ENCODE assay signal across 8 cellular contexts in the genomic region with DNA sequence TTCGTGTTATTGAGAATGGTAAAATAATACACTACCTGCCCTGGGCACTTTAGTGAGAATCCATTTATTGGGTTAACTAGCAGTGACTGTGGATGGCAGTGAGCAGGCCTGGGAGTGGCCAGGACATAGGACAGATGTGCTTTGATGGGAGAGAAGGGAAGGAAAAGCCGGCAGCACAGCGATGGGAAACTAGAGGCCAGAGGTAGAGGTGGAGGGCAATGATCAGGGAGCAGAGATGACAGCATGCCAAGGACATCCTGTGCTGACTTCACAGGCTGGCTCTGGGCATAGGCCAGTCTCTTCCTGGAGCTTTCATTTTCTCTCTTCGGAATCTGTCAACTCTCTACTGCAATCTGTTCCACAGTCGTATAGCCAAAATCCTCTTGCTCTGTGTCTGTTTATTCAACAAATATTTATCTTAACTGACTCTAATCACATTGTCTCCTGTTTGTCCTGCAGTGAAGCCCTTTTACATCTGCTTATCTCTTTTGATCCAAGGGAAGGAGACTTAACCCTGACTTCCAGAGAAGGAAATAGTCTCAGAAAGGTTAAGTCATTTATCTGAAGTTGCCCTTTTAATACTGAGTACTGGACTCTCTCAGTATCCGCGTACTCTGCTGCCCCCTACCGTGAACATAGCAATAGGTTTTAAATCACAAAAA. TPM values are rescaled to one million over a fixed set of nuclear protein-coding genes. Genes with fewer than 3 reads are reported as not detected.
DNase-seq lines count a peak whose midpoint lies in the region; ATAC-seq, FAIRE-seq and TF ChIP-seq lines count a peak whose summit lies in the region.

No MANE protein-coding gene starts in this region.

- no peaks in the 10 kb centered on the region for H3K36me3 Mint-ChIP-seq in activated T-helper 2 cell treated with anti-CD3 and anti-CD28 coated beads, Interferon-gamma antibody, Interleukin-2, Interleukin-4, amounts not matched to agents 10 μg/mL and 5 μg/mL and 100 μg/mL, durations not matched to agents 14 hours and 24 hours and 36 hours (ENCODE audit: low read depth)
- H3K36me3 Mint-ChIP-seq in neural progenitor cell, result no peaks in the 10 kb centered on the region

- no peak for FAIRE-seq in D721Med (lab: Jason Lieb, UNC)

- peaks cover 4% of the 10 kb centered on the region for H3K9me3 Mint-ChIP-seq in activated T-helper 2 cell treated with anti-CD3 and anti-CD28 coated beads, Interferon-gamma antibody, Interleukin-2, Interleukin-4, amounts not matched to agents 10 μg/mL and 5 μg/mL and 100 μg/mL, durations not matched to agents 14 hours and 24 hours and 36 hours
- peaks cover 3% of the 10 kb centered on the region for H3K9me3 Mint-ChIP-seq in neural progenitor cell

- H2AFZ ChIP-seq in neural progenitor cell (replicated peaks), result no peak overlapping the region

- H3K36me3 ChIP-seq in RWPE2 (ENCODE audit: low read depth) (no peaks in the 10 kb centered on the region), neural progenitor cell (no peaks in the 10 kb centered on the region)

- intact Hi-C loops in activated T-helper 2 cell treated with anti-CD3 and anti-CD28 coated beads, Interferon-gamma antibody, Interleukin-2, Interleukin-4, amounts not matched to agents 10 μg/mL and 5 μg/mL and 100 μg/mL, durations not matched to agents 14 hours and 24 hours and 36 hours (cut with micrococcal nuclease), result loop anchor here (1.0 kb wide), 3 partner anchors 63 to 334 kb away; no protein-coding TSS in a partner anchor

- H3K4me2 ChIP-seq in neural progenitor cell, result no peak overlapping the region

- H3K4me1 ChIP-seq in RWPE2 (ENCODE audit: insufficient read depth, poor library complexity, severe bottlenecking), result no peaks in the 10 kb centered on the region
- H3K4me1 ChIP-seq in neural progenitor cell, result no peaks in the 10 kb centered on the region

- H3K4me3 Mint-ChIP-seq in activated T-helper 2 cell treated with anti-CD3 and anti-CD28 coated beads, Interferon-gamma antibody, Interleukin-2, Interleukin-4, amounts not matched to agents 10 μg/mL and 5 μg/mL and 100 μg/mL, durations not matched to agents 14 hours and 24 hours and 36 hours (ENCODE audit: low read depth), result no peak overlapping the region
- H3K4me3 Mint-ChIP-seq in neural progenitor cell, result no peak overlapping the region

- peaks cover 6% of the 10 kb centered on the region for H3F3A ChIP-seq in neural progenitor cell (ENCODE audit: low read depth)

- no peaks in the 10 kb centered on the region for H3K79me2 ChIP-seq in neural progenitor cell (ENCODE audit: low read depth)

- TF ChIP-seq CTCF in D721Med (IDR thresholded peaks at IDR 0.05; ENCODE audit: insufficient read depth, missing control alignments) (peak; percentile 97), LNCAP (IDR thresholded peaks at IDR 0.05) (peak; percentile 85), RWPE2 (IDR thresholded peaks at IDR 0.05; ENCODE audit: poor library complexity, severe bottlenecking) (peak; percentile 100), neural progenitor cell (IDR thresholded peaks at IDR 0.05) (peak; percentile 87)

- H3K27ac Mint-ChIP-seq in activated T-helper 2 cell treated with anti-CD3 and anti-CD28 coated beads, Interferon-gamma antibody, Interleukin-2, Interleukin-4, amounts not matched to agents 10 μg/mL and 5 μg/mL and 100 μg/mL, durations not matched to agents 14 hours and 24 hours and 36 hours, result no peak overlapping the region
- no peak overlapping the region for H3K27ac Mint-ChIP-seq in neural progenitor cell

- no peak overlapping the region for H3K9ac ChIP-seq in neural progenitor cell

- no peaks in the 10 kb centered on the region for H3K27me3 Mint-ChIP-seq in activated T-helper 2 cell treated with anti-CD3 and anti-CD28 coated beads, Interferon-gamma antibody, Interleukin-2, Interleukin-4, amounts not matched to agents 10 μg/mL and 5 μg/mL and 100 μg/mL, durations not matched to agents 14 hours and 24 hours and 36 hours (ENCODE audit: low read depth)
- no peaks in the 10 kb centered on the region for H3K27me3 Mint-ChIP-seq in neural progenitor cell (ENCODE audit: insufficient read depth, low read depth)

- DNase-seq in D721Med (ENCODE audit: insufficient read length, low spot score) (no peak), RWPE2 (ENCODE audit: low spot score) (peak; percentile 91), fibroblast of the conjunctiva (ENCODE audit: low read depth) (peak; percentile 72), neural progenitor cell (ENCODE audit: low spot score) (peak; percentile 85)
- peak; percentile 63 for DNase-seq in activated T-helper 2 cell treated with anti-CD3 and anti-CD28 coated beads, Interferon-gamma antibody, Interleukin-2, Interleukin-4, amounts not matched to agents 10 μg/mL and 5 μg/mL and 100 μg/mL, durations not matched to agents 14 hours and 24 hours and 36 hours (ENCODE audit: low spot score)
- peak; percentile 86 for DNase-seq in stimulated activated naive CD8-positive, alpha-beta T cell treated with anti-CD3 and anti-CD28 coated beads, Interleukin-15, Interleukin-2, amounts not matched to agents 100 U/mL and 50 U/mL, for 24 hours

- H3K27ac ChIP-seq in RWPE2 (ENCODE audit: poor library complexity, severe bottlenecking) (peak overlapping the region; percentile 2), neural progenitor cell (no peak overlapping the region)

- no peaks in the 10 kb centered on the region for H3K27me3 ChIP-seq in RWPE2 (ENCODE audit: insufficient read depth, poor library complexity, severe bottlenecking)
- no peaks in the 10 kb centered on the region for H3K27me3 ChIP-seq in neural progenitor cell

- no peak overlapping the region for H3K4me3 ChIP-seq in RWPE2 (ENCODE audit: severe bottlenecking)
- no peak overlapping the region for H3K4me3 ChIP-seq in neural progenitor cell

- ATAC-seq in RWPE2 (ENCODE audit: low read depth), result peak; percentile 91
- ATAC-seq in stimulated activated naive CD8-positive, alpha-beta T cell treated with anti-CD3 and anti-CD28 coated beads, Interleukin-15, Interleukin-2, amounts not matched to agents 100 U/mL and 50 U/mL, for 24 hours, result peak; percentile 87
- ATAC-seq in GM21619 (IDR thresholded peaks at IDR 0.05; ENCODE audit: unreplicated experiment), result no peak

- no peaks in the 10 kb centered on the region for H3K9me3 ChIP-seq in RWPE2 (ENCODE audit: severe bottlenecking)
- H3K9me3 ChIP-seq in neural progenitor cell (ENCODE audit: low read depth), result no peaks in the 10 kb centered on the region

- H3K4me1 Mint-ChIP-seq in activated T-helper 2 cell treated with anti-CD3 and anti-CD28 coated beads, Interferon-gamma antibody, Interleukin-2, Interleukin-4, amounts not matched to agents 10 μg/mL and 5 μg/mL and 100 μg/mL, durations not matched to agents 14 hours and 24 hours and 36 hours (ENCODE audit: low read depth), result no peaks in the 10 kb centered on the region
- H3K4me1 Mint-ChIP-seq in neural progenitor cell, result no peaks in the 10 kb centered on the region

- no peaks in the 10 kb centered on the region for H4K20me1 ChIP-seq in neural progenitor cell (ENCODE audit: low read depth)

RNA-seq across cellular contexts. Expression of a gene that starts 18.4 kb away (rescaled TPM):
- total RNA-seq in activated T-helper 2 cell treated with anti-CD3 and anti-CD28 coated beads, Interferon-gamma antibody, Interleukin-2, Interleukin-4, amounts not matched to agents 10 μg/mL and 5 μg/mL and 100 μg/mL, durations not matched to agents 14 hours and 24 hours and 36 hours, result not detected in 2 replicates
- total RNA-seq in neural progenitor cell (ENCODE audit: low replicate concordance), result 1.4 and 1.9 TPM in 2 replicates

RNA-seq across cellular contexts. Expression of a gene that starts 36.2 kb away (rescaled TPM):
- 0.43 and 0.64 TPM in 2 replicates for total RNA-seq in activated T-helper 2 cell treated with anti-CD3 and anti-CD28 coated beads, Interferon-gamma antibody, Interleukin-2, Interleukin-4, amounts not matched to agents 10 μg/mL and 5 μg/mL and 100 μg/mL, durations not matched to agents 14 hours and 24 hours and 36 hours
- 3.1 and 4.6 TPM in 2 replicates for total RNA-seq in neural progenitor cell (ENCODE audit: low replicate concordance)
